Comparison of ENCODE assay signal across 8 cellular contexts in genomic region chr7:151519045-151519764, GRCh38. TPM values are rescaled to one million over a fixed set of nuclear protein-coding genes. Genes with fewer than 3 reads are reported as not detected.
DNase-seq lines count a peak whose midpoint lies in the region; ATAC-seq and TF ChIP-seq lines count a peak whose summit lies in the region.
"Not testable (repeated sequence)": the region's sequence is repeated elsewhere in the genome, so short reads cannot be mapped to it uniquely, and the experiment has no call there.

No MANE protein-coding gene starts in this region.

- not testable (repeated sequence) for H3K36me3 Mint-ChIP-seq in endodermal cell (ENCODE audit: low read depth); memory B cell

- ATAC-seq in HG03097 (IDR thresholded peaks at IDR 0.05; ENCODE audit: low FRiP score, unreplicated experiment): peak; percentile 50
- peak; percentile 61 for ATAC-seq in memory B cell (ENCODE audit: low read depth)

- H3K27me3 Mint-ChIP-seq in endodermal cell (ENCODE audit: insufficient read depth): peaks cover 13% of the 10 kb centered on the region
- H3K27me3 Mint-ChIP-seq in memory B cell: not testable (repeated sequence)

- not testable (repeated sequence) for H3K9me3 Mint-ChIP-seq in endodermal cell, memory B cell

- 0 to 1% methylated on average over 14 to 91 of the region's 113 CpGs for WGBS in endodermal cell (ENCODE audit: insufficient coverage in 1 of 2, insufficient read length in 1 of 2), 2 experiments

- H3K9me3 ChIP-seq in endodermal cell (ENCODE audit: control insufficient read depth, low read length): not testable (repeated sequence)

- peak overlapping the region; percentile 98 for H3K27ac Mint-ChIP-seq in endodermal cell
- H3K27ac Mint-ChIP-seq in memory B cell: peak overlapping the region; percentile 94

- H3K4me1 ChIP-seq in endodermal cell (ENCODE audit: control insufficient read depth, insufficient read depth, low read length): not testable (repeated sequence)

- DNase-seq in AG10803 (ENCODE audit: low read depth): peak; percentile 43
- DNase-seq in OCI-M1 (lab: John Stamatoyannopoulos, UW): peak; percentile 50
- peak; percentile 78 for DNase-seq in activated T-cell treated with anti-CD3 and anti-CD28 coated beads, Interleukin-2, amount 50 U/mL, for 1 hour
- peak; percentile 69 for DNase-seq in endodermal cell
- DNase-seq in memory B cell (ENCODE audit: low spot score in 2 of 2): peak; percentile 64 to 73
- DNase-seq in stimulated activated CD4-positive, alpha-beta T cell treated with anti-CD3 and anti-CD28 coated beads, Interleukin-4, amount 100 ng/mL, for 1 hour: peak; percentile 65

- H3K4me1 Mint-ChIP-seq in endodermal cell (peaks cover 15% of the 10 kb centered on the region), memory B cell (peaks cover 28% of the 10 kb centered on the region)

- H3K4me3 Mint-ChIP-seq in endodermal cell (peak overlapping the region; percentile 84), memory B cell (peak overlapping the region; percentile 81)

- peak overlapping the region; percentile 93 for H3K9ac ChIP-seq in endodermal cell (ENCODE audit: extremely low read depth, low read length, poor library complexity, severe bottlenecking)

- peak; percentile 15 for TF ChIP-seq POLR2A in GM19099 (IDR thresholded peaks at IDR 0.05; ENCODE audit: extremely low read depth, insufficient read length, low read depth)

- H3K27ac ChIP-seq in endodermal cell (ENCODE audit: low read depth, low read length): peak overlapping the region; percentile 93

- not testable (repeated sequence) for H3K36me3 ChIP-seq in endodermal cell (ENCODE audit: control insufficient read depth, insufficient read depth, low read length)

- not testable (repeated sequence) for H3K27me3 ChIP-seq in endodermal cell (ENCODE audit: control insufficient read depth, insufficient read depth, low read length, poor library complexity, severe bottlenecking)

- not testable (repeated sequence) for TF ChIP-seq CTCF in AG10803 (conservative IDR thresholded peaks at IDR 0.05; ENCODE audit: low read length); endodermal cell (conservative IDR thresholded peaks at IDR 0.05)

- H3K4me3 ChIP-seq in AG10803 (ENCODE audit: low read length) (peak overlapping the region; percentile 84), endodermal cell (ENCODE audit: low read length) (peak overlapping the region; percentile 97)

RNA-seq across cellular contexts. Expression of gene RHEB, which starts 0.5 kb away (rescaled TPM):
- total RNA-seq in endodermal cell: 100 to 1,000 TPM; 108 to 113 TPM
- polyA plus RNA-seq in endodermal cell (2013, experiment 1 of 2): 119 TPM
- 115 TPM for polyA plus RNA-seq in endodermal cell (2013, experiment 2 of 2)

Comparison
In these comparisons a context has a peak if more than half of its experiments do, and no peak if none do; other contexts are left out.
1. Peak in every context shown above with its lines: DNase-seq, ATAC-seq, H3K4me3 ChIP-seq and H3K27ac ChIP-seq.